Comparison of ENCODE assay signal across 10 cellular contexts in the genomic region with DNA sequence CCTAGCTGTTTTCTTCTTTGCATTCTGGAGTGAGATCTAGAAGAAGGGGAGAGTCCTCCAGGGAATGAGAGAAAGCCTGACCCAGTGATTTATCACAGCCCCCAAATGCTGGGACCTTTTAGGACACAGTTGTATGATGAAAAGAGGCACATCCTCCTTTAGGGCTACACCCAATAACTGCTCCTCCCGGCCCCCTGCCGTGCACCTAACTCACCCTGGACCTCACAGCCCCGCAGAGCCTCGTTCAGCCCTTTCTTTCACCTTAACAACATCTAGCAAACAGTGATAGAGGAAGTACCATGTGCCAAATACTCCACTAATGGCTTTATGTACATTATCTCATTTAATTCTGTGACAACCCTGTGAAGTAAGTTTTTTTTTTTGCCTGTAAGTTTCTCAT.
"Had no signal": no experiment of that assay in that cellular context is flagged by ENCODE, and none has a peak within 500 bp of the region (broad histone marks: within the 10 kb centered on the region; RNA-seq: fewer than 3 reads in every experiment).

No MANE protein-coding gene starts in this region.

- H3K9me3 Mint-ChIP-seq: H9, HFFc6 had no signal

- H3K9me3 ChIP-seq: HAP-1 had no signal

- H3K9ac ChIP-seq: GM23248 had no signal

- H3K36me3 ChIP-seq: HAP-1 had no signal

- DNase-seq: GM23248, GOT3, H7, H9, HCEC 1CT, HFFc6 had no signal

- H3K4me3 ChIP-seq: GM23248, HAP-1 had no signal

- H3K27ac Mint-ChIP-seq: H9, HFFc6 had no signal

- H3K27ac ChIP-seq: GM23248 had no signal

- ATAC-seq: HCT116 had no signal

- H3K4me3 Mint-ChIP-seq: H9, HFFc6 had no signal

- H3K4me1 ChIP-seq: HAP-1 had no signal

- H2AFZ ChIP-seq: GM23248 had no signal

- FAIRE-seq: H1, H54 had no signal
